1 cellular context compared by ENCODE assay signal in genomic region chr4:38530486-38530885, GRCh38.
TF ChIP-seq lines count a peak whose summit lies in the region.

No MANE protein-coding gene starts in this region.

TF ChIP-seq in WTC11, 78 proteins besides CTCF, POLR2A, EP300 and RAD21 (continued from another document):
- TF ChIP-seq RELA (CRISPR knock-in tag; IDR thresholded peaks at IDR 0.05; ENCODE audit: borderline replicate concordance) = no peak
TF ChIP-seq in WTC11: peak in this region for 1.
